Comparison of ENCODE assay signal across 1 cellular context in genomic region chr14:55024365-55024764, GRCh38.
A peak's percentile ranks its signal among the peaks of the same experiment; 100 is the strongest.
TF ChIP-seq lines count a peak whose summit lies in the region.

No MANE protein-coding gene starts in this region.

TF ChIP-seq in K562, 482 proteins besides CTCF, POLR2A, EP300 and RAD21:
- TF ChIP-seq ZNF592 (IDR thresholded peaks at IDR 0.05), result 0 out of 2 replicates have a peak, but pooled peaks have one; percentile 58
TF ChIP-seq in K562: peak in this region for 1; not testable (repeated sequence) for 481.
